Comparison of ENCODE assay signal across 14 cellular contexts in the genomic region with DNA sequence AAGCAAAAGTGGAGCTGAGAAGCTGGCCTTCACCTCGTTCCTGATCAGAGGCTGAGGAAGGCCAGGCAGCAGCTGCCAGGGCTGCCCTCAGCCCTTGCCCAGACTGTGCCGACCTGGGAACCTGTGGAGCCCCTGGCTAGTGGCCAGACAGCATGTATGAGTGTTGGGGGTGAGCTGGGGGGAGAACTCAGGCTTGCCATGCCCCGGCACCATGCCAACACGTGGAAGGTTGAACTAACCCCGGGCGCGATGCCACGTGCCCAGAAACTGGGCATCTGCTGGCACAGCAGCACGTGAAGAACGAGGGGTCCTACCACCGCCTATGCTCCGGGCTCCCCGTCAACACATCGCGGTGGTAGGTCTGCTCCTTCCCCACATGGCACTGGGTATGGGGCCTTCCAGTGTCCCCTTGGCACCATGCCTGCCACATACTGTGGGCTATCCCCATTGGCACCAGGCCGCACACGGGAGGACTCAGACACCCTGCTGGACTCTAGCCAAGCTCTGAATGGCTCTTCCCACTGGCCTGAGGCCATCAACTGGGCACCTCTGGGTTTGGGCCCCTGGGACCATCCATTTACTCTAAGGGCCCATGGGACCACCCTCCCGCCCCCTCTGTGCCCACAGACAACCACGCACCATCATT.
DNase-seq lines count a peak whose midpoint lies in the region; ATAC-seq, FAIRE-seq and TF ChIP-seq lines count a peak whose summit lies in the region.
"Had no signal": no experiment of that assay in that cellular context is flagged by ENCODE, and none has a peak within 500 bp of the region (broad histone marks: within the 10 kb centered on the region; RNA-seq: fewer than 3 reads in every experiment).

No MANE protein-coding gene starts in this region.

- H3K79me2 ChIP-seq in HepG2 (ENCODE audit: insufficient read depth, low read length) = no peaks in the 10 kb centered on the region

- WGBS in HepG2 (ENCODE audit: low lambda C conversion rate) = 68% methylated on average over 9 of the region's 19 CpGs

- TF ChIP-seq RAD21 in HepG2 (CRISPR knock-in tag; IDR thresholded peaks at IDR 0.05) = no peak

- no peak overlapping the region for H3K9ac ChIP-seq in HepG2 (ENCODE audit: insufficient read depth, low read depth, low read length)

- no peak overlapping the region for H2AFZ ChIP-seq in HepG2 (ENCODE audit: low read length)

- H3K27me3 ChIP-seq in WERI-Rb-1 (ENCODE audit: insufficient read depth, low read depth, severe bottlenecking) (no peaks in the 10 kb centered on the region), HepG2 (ENCODE audit: control insufficient read depth in 1 of 2, insufficient read depth in 2 of 2, low read length in 2 of 2) (peaks cover 5 to 22% of the 10 kb centered on the region in 2 experiments; a peak in 4 of 5 replicates)
- H3K27me3 ChIP-seq: right lobe of liver had no signal

- H3K4me1 ChIP-seq in HepG2 (ENCODE audit: insufficient read depth, low read length) = peaks cover 13% of the 10 kb centered on the region

- POLR2A ChIA-PET in HepG2 (lab: Yijun Ruan, JAX) = no interaction called here

- in situ Hi-C loops in HepG2 (cut with HindIII; ENCODE audit: extremely low pct_ligation_motif_present, low pct_unique_long_range_greater_than_20kb) = no loop called here

- FAIRE-seq in HepG2 (lab: Jason Lieb, UNC) = no peak
- FAIRE-seq: GM18507 had no signal

- H3K9me3 ChIP-seq in WERI-Rb-1 (ENCODE audit: severe bottlenecking) (no peaks in the 10 kb centered on the region), HepG2 (ENCODE audit: low read length) (no peaks in the 10 kb centered on the region)
- H3K9me3 ChIP-seq: Caco-2, right lobe of liver had no signal

- no peak overlapping the region for H3K4me2 ChIP-seq in HepG2 (ENCODE audit: low read depth, low read length)

- intact Hi-C loops in HepG2 (cut with micrococcal nuclease; ENCODE audit: unreplicated experiment) = no loop called here

- CTCF ChIA-PET in HepG2 (lab: Yijun Ruan, JAX; ENCODE audit: low intra/inter-chr PET ratio, low total read pairs) = no interaction called here

- H3K27ac ChIP-seq in 22Rv1 (peak overlapping the region; percentile 75), WERI-Rb-1 (0 out of 2 replicates have a peak overlapping the region, but pooled peaks have one; percentile 18), HepG2 (ENCODE audit: extremely low read length, insufficient read depth, low read length) (no peak overlapping the region)
- H3K27ac ChIP-seq: right lobe of liver had no signal

- BruUV-seq in HepG2 (replicated peaks; lab: Mats Ljungman, UMichigan) = no TSS peak

- no peak for ATAC-seq in HepG2
- ATAC-seq: Panc1 had no signal

- DNase-seq in NCI-H1092 treated with DMSO at 0.1 percent for 48 hours (lab: John Stamatoyannopoulos, UW) (peak; percentile 99), WERI-Rb-1 (no peak), HepG2 (ENCODE audit: low spot score) (no peak), NCI-H187 treated with DMSO at 0.1 percent for 48 hours (lab: John Stamatoyannopoulos, UW) (no peak), NCI-H774 (lab: John Stamatoyannopoulos, UW) (no peak)
- no peak for DNase-seq in activated CD4-positive, alpha-beta T cell treated with anti-CD3 and anti-CD28 coated beads for 48 hours
- DNase-seq in activated naive CD4-positive, alpha-beta T cell (lab: John Stamatoyannopoulos, UW) = no peak
- DNase-seq: activated CD4-positive, CD25-positive, alpha-beta regulatory T cell; activated naive CD4-positive, alpha-beta T cell treated with anti-CD3 and anti-CD28 coated beads for 36 hours; Caco-2 had no signal

- H3K4me3 ChIP-seq in WERI-Rb-1 (ENCODE audit: low read depth, low read length) (no peak overlapping the region), HepG2 (replicated peaks in 1 of 3; ENCODE audit: insufficient read depth in 1 of 3, low read depth in 2 of 3, low read length in 3 of 3) (no peak overlapping the region)
- H3K4me3 ChIP-seq: right lobe of liver had no signal

- TF ChIP-seq EP300 in HepG2 (IDR thresholded peaks at IDR 0.05; ENCODE audit: low read depth in 2 of 2, low read length in 2 of 2) = no peak
- TF ChIP-seq EP300 in HepG2 (CRISPR knock-in tag; IDR thresholded peaks at IDR 0.05; ENCODE audit: borderline replicate concordance) = no peak

- H3K36me3 ChIP-seq in WERI-Rb-1 (no peaks in the 10 kb centered on the region; the same call in none of the 2 replicates), HepG2 (replicated peaks in 1 of 2; ENCODE audit: control insufficient read depth in 1 of 2, insufficient read depth in 2 of 2, low read length in 2 of 2) (no peaks in the 10 kb centered on the region)
- H3K36me3 ChIP-seq: right lobe of liver had no signal

- no peak for TF ChIP-seq POLR2A in HepG2 (IDR thresholded peaks at IDR 0.05; ENCODE audit: insufficient read depth in 1 of 2, low read depth in 2 of 2, low read length in 2 of 2)

- H4K20me1 ChIP-seq in HepG2 (ENCODE audit: insufficient read depth, low read length) = no peaks in the 10 kb centered on the region

- TF ChIP-seq CTCF in 22Rv1 (IDR thresholded peaks at IDR 0.05) (no peak), WERI-Rb-1 (IDR thresholded peaks at IDR 0.05; ENCODE audit: low read depth, low read length) (no peak), HepG2 (CRISPR knock-in tag; IDR thresholded peaks at IDR 0.05) (no peak)

TF ChIP-seq in HepG2, 621 proteins besides CTCF, POLR2A, EP300 and RAD21:
- TF ChIP-seq, protein P1, sequence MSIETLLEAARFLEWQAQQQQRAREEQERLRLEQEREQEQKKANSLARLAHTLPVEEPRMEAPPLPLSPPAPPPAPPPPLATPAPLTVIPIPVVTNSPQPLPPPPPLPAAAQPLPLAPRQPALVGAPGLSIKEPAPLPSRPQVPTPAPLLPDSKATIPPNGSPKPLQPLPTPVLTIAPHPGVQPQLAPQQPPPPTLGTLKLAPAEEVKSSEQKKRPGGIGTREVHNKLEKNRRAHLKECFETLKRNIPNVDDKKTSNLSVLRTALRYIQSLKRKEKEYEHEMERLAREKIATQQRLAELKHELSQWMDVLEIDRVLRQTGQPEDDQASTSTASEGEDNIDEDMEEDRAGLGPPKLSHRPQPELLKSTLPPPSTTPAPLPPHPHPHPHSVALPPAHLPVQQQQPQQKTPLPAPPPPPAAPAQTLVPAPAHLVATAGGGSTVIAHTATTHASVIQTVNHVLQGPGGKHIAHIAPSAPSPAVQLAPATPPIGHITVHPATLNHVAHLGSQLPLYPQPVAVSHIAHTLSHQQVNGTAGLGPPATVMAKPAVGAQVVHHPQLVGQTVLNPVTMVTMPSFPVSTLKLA (IDR thresholded peaks at IDR 0.05) = 0 out of 2 replicates have a peak, but pooled peaks have one; percentile 25
- TF ChIP-seq, protein P2, sequence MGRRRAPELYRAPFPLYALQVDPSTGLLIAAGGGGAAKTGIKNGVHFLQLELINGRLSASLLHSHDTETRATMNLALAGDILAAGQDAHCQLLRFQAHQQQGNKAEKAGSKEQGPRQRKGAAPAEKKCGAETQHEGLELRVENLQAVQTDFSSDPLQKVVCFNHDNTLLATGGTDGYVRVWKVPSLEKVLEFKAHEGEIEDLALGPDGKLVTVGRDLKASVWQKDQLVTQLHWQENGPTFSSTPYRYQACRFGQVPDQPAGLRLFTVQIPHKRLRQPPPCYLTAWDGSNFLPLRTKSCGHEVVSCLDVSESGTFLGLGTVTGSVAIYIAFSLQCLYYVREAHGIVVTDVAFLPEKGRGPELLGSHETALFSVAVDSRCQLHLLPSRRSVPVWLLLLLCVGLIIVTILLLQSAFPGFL (CRISPR knock-in tag; IDR thresholded peaks at IDR 0.05) = no peak
- peak; percentile 67; the same call in 1 of the 2 replicates for TF ChIP-seq HNRNPL (IDR thresholded peaks at IDR 0.05; ENCODE audit: low read depth, low read length)
